Comparison of ENCODE assay signal across 17 cellular contexts in genomic region chr5:149674686-149675085, GRCh38. TPM values are rescaled to one million over a fixed set of nuclear protein-coding genes. Genes with fewer than 3 reads are reported as not detected.
DNase-seq lines count a peak whose midpoint lies in the region; ATAC-seq, FAIRE-seq and TF ChIP-seq lines count a peak whose summit lies in the region.
"Had no signal": no experiment of that assay in that cellular context is flagged by ENCODE, and none has a peak within 500 bp of the region (broad histone marks: within the 10 kb centered on the region; RNA-seq: fewer than 3 reads in every experiment).

No MANE protein-coding gene starts in this region.

- no peak for FAIRE-seq in frontal cortex (lab: Jason Lieb, UNC)
- FAIRE-seq: H54, pancreas had no signal

- no peak overlapping the region for H3K4me3 ChIP-seq in GM12865 (ENCODE audit: low read depth, low read length)
- H3K4me3 ChIP-seq: esophagus squamous epithelium, pancreas, tibial artery had no signal

- no peak for TF ChIP-seq CTCF in GM12865 (IDR thresholded peaks at IDR 0.05; ENCODE audit: insufficient read depth, low read depth, low read length, missing control alignments)

- DNase-seq in GM12865 (ENCODE audit: low read depth) (peak; percentile 24), NCI-H2029 (lab: John Stamatoyannopoulos, UW) (peak; percentile 17), renal cortical epithelial cell (ENCODE audit: low read depth) (peak; percentile 51), frontal cortex (ENCODE audit: low spot score in 2 of 2) (no peak), NCI-H748 treated with DMSO at 0.1 percent for 48 hours (lab: John Stamatoyannopoulos, UW) (no peak), AML-193 (lab: John Stamatoyannopoulos, UW) (no peak)
- DNase-seq: activated naive CD8-positive, alpha-beta T cell treated with anti-CD3 and anti-CD28 coated beads for 36 hours; esophagus squamous epithelium; NCI-H1092; NCI-H2081; NCI-H524 treated with DMSO at 0.1 percent for 48 hours; pancreas; stimulated activated naive CD4-positive, alpha-beta T cell had no signal

- peak; percentile 53 for ATAC-seq in GM19328 (IDR thresholded peaks at IDR 0.05; ENCODE audit: unreplicated experiment)
- ATAC-seq: natural killer cell treated with Interleukin-12 subunit alpha and Interleukin-12 subunit beta and Interleukin-15 and Interleukin-18, amount 100 ng/mL, for 72 hours; pancreas had no signal

RNA-seq across cellular contexts. Expression of gene PPARGC1B, which starts 55.4 kb away (rescaled TPM):
- total RNA-seq in renal cortical epithelial cell (0.52 and 0.55 TPM in 2 replicates), frontal cortex (0.82 TPM)

Comparison
In these comparisons a context has a peak if more than half of its experiments do, and no peak if none do; other contexts are left out.
1. DNase-seq: peak in GM12865 (single experiment), NCI-H2029 (single experiment) and renal cortical epithelial cell (single experiment); none in frontal cortex (0 of 2), NCI-H748 treated with DMSO at 0.1 percent for 48 hours (single experiment) and AML-193 (0 of 2).